Comparison of ENCODE assay signal across 8 cellular contexts in the genomic region with DNA sequence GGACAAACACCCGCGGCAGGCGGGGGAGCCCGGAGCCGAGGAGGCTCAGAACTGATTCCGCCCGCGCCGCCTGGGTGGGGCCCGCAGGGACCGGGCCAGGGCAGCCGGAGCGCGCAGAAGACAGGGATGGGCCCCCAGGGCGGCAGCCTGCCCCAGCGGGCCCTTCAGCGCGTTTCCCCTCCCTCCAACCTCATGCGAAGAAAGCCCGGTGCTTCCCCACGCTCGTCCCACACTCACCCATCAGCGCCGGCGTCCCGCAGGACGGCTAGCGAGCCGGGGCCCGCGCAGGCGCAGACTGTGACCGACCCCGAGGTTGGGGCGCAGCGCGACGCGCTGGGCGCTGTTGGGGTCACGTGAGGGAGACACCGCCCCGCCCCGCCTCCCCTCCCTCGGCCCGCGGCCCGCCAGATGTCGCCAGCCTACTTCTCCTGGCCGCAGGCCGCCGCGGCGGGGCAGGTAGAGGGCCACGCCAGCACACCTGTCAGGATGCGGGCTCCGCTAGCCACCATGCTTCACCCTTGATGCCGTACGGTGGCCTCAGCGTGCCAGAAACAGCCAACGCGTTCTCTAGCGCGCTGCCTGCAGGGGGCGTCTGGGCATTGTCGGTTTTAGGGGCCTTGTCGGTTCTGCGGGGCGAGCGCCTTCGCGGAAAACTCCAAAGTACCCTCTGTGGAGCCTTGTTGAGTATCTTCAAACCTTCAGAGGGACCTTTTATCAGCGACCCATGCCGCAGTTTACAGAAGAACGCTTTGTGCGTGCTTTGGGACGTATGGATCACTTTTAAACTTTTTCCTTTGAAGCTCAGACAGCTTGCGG. TPM values are rescaled to one million over a fixed set of nuclear protein-coding genes. Genes with fewer than 3 reads are reported as not detected.
DNase-seq lines count a peak whose midpoint lies in the region; FAIRE-seq and TF ChIP-seq lines count a peak whose summit lies in the region.

A gene with protein sequence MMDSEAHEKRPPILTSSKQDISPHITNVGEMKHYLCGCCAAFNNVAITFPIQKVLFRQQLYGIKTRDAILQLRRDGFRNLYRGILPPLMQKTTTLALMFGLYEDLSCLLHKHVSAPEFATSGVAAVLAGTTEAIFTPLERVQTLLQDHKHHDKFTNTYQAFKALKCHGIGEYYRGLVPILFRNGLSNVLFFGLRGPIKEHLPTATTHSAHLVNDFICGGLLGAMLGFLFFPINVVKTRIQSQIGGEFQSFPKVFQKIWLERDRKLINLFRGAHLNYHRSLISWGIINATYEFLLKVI (minus strand): TSS at position 297 of the 816 bp plus-strand sequence. CDS start 15,577 bp downstream, outside the sequence.

- peak within 1 kb of the TSS; percentile 70 for H3K27ac ChIP-seq in neural cell (ENCODE audit: low read length)
- peak within 1 kb of the TSS; percentile 80 for H3K27ac ChIP-seq in stomach smooth muscle (ENCODE audit: low read length)

- peaks cover 22% of the 10 kb centered on the region for H3K4me1 ChIP-seq in Loucy (ENCODE audit: insufficient read depth, low read length, poor library complexity, severe bottlenecking)
- peaks cover 23% of the 10 kb centered on the region for H3K4me1 ChIP-seq in stomach smooth muscle (ENCODE audit: control insufficient read depth, insufficient read depth, low read length)

- TF ChIP-seq CTCF in Loucy (conservative IDR thresholded peaks at IDR 0.05; ENCODE audit: low read length) (peak; percentile 88), neural cell (IDR thresholded peaks at IDR 0.05; ENCODE audit: poor library complexity, severe bottlenecking) (peak; percentile 99)

- peak; percentile 81 for TF ChIP-seq RAD21 in neural cell (conservative IDR thresholded peaks at IDR 0.05)

- H3K4me2 ChIP-seq in Loucy (ENCODE audit: low read depth, low read length, poor library complexity, severe bottlenecking) (peak within 1 kb of the TSS; percentile 98), neural cell (ENCODE audit: low read length) (peak within 1 kb of the TSS; percentile 93)

- peak; percentile 94 for TF ChIP-seq POLR2A in Raji (IDR thresholded peaks at IDR 0.05; ENCODE audit: insufficient read depth, low read depth, low read length)

- peak within 1 kb of the TSS; percentile 95 for H3K4me3 ChIP-seq in H7 (ENCODE audit: insufficient read depth, low read depth, low read length)
- peak within 1 kb of the TSS; percentile 86 for H3K4me3 ChIP-seq in Loucy (ENCODE audit: low read length, poor library complexity, severe bottlenecking)
- peak within 1 kb of the TSS; percentile 96 for H3K4me3 ChIP-seq in neural cell (ENCODE audit: low read length)
- H3K4me3 ChIP-seq in stomach smooth muscle (ENCODE audit: low read length in 2 of 2) = peak within 1 kb of the TSS; percentile 87 to 92

- H3K36me3 ChIP-seq in H7 (replicated peaks; ENCODE audit: control insufficient read depth, insufficient read depth, low read length) (no peaks in the 10 kb centered on the region; the same call in 1 of the 2 replicates), Loucy (ENCODE audit: insufficient read depth, low read length) (peaks cover 2% of the 10 kb centered on the region; the same call in 1 of the 2 replicates), neural cell (ENCODE audit: insufficient read depth, low read length) (no peaks in the 10 kb centered on the region), stomach smooth muscle (ENCODE audit: control insufficient read depth in 2 of 2, insufficient read depth in 2 of 2, low read length in 2 of 2) (peaks cover 2 to 4% of the 10 kb centered on the region in 2 donors)

- peak; percentile 98 for DNase-seq in H7
- DNase-seq in activated effector memory CD4-positive, alpha-beta T cell treated with Interleukin-2 at 50 U/mL for 16 hours = peak; percentile 95
- peak; percentile 75 for DNase-seq in fibroblast of the conjunctiva (ENCODE audit: low read depth)

- H4K20me1 ChIP-seq in Loucy (ENCODE audit: insufficient read depth, low read length, poor library complexity, severe bottlenecking) (peaks cover 16% of the 10 kb centered on the region), neural cell (ENCODE audit: insufficient read depth) (no peaks in the 10 kb centered on the region)

- H3K9me2 ChIP-seq in Loucy (replicated peaks; ENCODE audit: low read depth, low read length) (no peaks in the 10 kb centered on the region), neural cell (ENCODE audit: insufficient read depth, low read length) (no peaks in the 10 kb centered on the region)

- H3K9ac ChIP-seq in Loucy (ENCODE audit: low read depth, low read length, poor library complexity, severe bottlenecking) (peak within 1 kb of the TSS; percentile 75), neural cell (ENCODE audit: low read length) (peak within 1 kb of the TSS; percentile 81), stomach smooth muscle (ENCODE audit: low read length in 2 of 2) (peak within 1 kb of the TSS; percentile 88)

- H3F3A ChIP-seq in Loucy (ENCODE audit: low read depth) (no peaks in the 10 kb centered on the region), neural cell (ENCODE audit: insufficient read depth, low read length, poor library complexity, severe bottlenecking) (no peaks in the 10 kb centered on the region)

- H3K79me2 ChIP-seq in Loucy (ENCODE audit: insufficient read depth, low read length) (peaks cover 33% of the 10 kb centered on the region), neural cell (replicated peaks; ENCODE audit: insufficient read depth, low read length) (peaks cover 26% of the 10 kb centered on the region)

- H3K27me3 ChIP-seq in H7 (ENCODE audit: control insufficient read depth, insufficient read depth, low read length) (no peaks in the 10 kb centered on the region), Loucy (ENCODE audit: insufficient read depth, low read length, poor library complexity, severe bottlenecking) (no peaks in the 10 kb centered on the region), neural cell (ENCODE audit: insufficient read depth, low read depth, low read length) (no peaks in the 10 kb centered on the region), stomach smooth muscle (ENCODE audit: control insufficient read depth in 1 of 2, insufficient read depth in 2 of 2, low read length in 2 of 2) (no peaks in the 10 kb centered on the region)

- peak; percentile 61 for FAIRE-seq in G401.6 (lab: Jason Lieb, UNC)

- TF ChIP-seq EP300 in neural cell (conservative IDR thresholded peaks at IDR 0.05; ENCODE audit: poor library complexity, severe bottlenecking) = peak; percentile 74

- no peaks in the 10 kb centered on the region for H3K9me3 ChIP-seq in Loucy (ENCODE audit: insufficient read depth, low read depth, low read length)
- H3K9me3 ChIP-seq in neural cell (ENCODE audit: low read length) = no peaks in the 10 kb centered on the region
- H3K9me3 ChIP-seq in stomach smooth muscle (ENCODE audit: control insufficient read depth in 2 of 2, low read length in 2 of 2) = no peaks in the 10 kb centered on the region

- H2AFZ ChIP-seq in Loucy (ENCODE audit: low read length) = peak within 1 kb of the TSS; percentile 91
- peak within 1 kb of the TSS; percentile 61 for H2AFZ ChIP-seq in neural cell (ENCODE audit: low read depth, low read length)

TF ChIP-seq in neural cell, 6 proteins besides CTCF, POLR2A, EP300 and RAD21:
- TF ChIP-seq MXI1 (conservative IDR thresholded peaks at IDR 0.05; ENCODE audit: poor library complexity, severe bottlenecking) (peak; percentile 98), SMC3 (conservative IDR thresholded peaks at IDR 0.05; ENCODE audit: poor library complexity) (peak; percentile 90), EZH2 (IDR thresholded peaks at IDR 0.05; ENCODE audit: borderline replicate concordance, insufficient read depth, low read length, poor library complexity, severe bottlenecking) (no peak), TAF1 (IDR thresholded peaks at IDR 0.05; ENCODE audit: low read depth) (peak; percentile 41), POLR2AphosphoS5 (IDR thresholded peaks at IDR 0.05) (peak; percentile 90)
- TF ChIP-seq, protein P1, sequence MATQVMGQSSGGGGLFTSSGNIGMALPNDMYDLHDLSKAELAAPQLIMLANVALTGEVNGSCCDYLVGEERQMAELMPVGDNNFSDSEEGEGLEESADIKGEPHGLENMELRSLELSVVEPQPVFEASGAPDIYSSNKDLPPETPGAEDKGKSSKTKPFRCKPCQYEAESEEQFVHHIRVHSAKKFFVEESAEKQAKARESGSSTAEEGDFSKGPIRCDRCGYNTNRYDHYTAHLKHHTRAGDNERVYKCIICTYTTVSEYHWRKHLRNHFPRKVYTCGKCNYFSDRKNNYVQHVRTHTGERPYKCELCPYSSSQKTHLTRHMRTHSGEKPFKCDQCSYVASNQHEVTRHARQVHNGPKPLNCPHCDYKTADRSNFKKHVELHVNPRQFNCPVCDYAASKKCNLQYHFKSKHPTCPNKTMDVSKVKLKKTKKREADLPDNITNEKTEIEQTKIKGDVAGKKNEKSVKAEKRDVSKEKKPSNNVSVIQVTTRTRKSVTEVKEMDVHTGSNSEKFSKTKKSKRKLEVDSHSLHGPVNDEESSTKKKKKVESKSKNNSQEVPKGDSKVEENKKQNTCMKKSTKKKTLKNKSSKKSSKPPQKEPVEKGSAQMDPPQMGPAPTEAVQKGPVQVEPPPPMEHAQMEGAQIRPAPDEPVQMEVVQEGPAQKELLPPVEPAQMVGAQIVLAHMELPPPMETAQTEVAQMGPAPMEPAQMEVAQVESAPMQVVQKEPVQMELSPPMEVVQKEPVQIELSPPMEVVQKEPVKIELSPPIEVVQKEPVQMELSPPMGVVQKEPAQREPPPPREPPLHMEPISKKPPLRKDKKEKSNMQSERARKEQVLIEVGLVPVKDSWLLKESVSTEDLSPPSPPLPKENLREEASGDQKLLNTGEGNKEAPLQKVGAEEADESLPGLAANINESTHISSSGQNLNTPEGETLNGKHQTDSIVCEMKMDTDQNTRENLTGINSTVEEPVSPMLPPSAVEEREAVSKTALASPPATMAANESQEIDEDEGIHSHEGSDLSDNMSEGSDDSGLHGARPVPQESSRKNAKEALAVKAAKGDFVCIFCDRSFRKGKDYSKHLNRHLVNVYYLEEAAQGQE (IDR thresholded peaks at IDR 0.05; ENCODE audit: borderline replicate concordance) = no peak

RNA-seq across cellular contexts. Expression of the gene that starts here (rescaled TPM):
- total RNA-seq in H7 (2014; rRNA removed; shearing (Covaris generic)) = 16.1 and 16.8 TPM in 2 replicates
- polyA plus RNA-seq in neural cell = 26.8 and 34.5 TPM in 2 replicates
- polyA minus RNA-seq in neural cell = 102 and 106 TPM in 2 replicates

Comparison
In these comparisons a context has a peak if more than half of its experiments do, and no peak if none do; other contexts are left out.
1. Peak in every context shown above with its lines: DNase-seq, H3K4me3 ChIP-seq and H3K27ac ChIP-seq.